ENCODE assay signal across 1 cellular context in the genomic region with DNA sequence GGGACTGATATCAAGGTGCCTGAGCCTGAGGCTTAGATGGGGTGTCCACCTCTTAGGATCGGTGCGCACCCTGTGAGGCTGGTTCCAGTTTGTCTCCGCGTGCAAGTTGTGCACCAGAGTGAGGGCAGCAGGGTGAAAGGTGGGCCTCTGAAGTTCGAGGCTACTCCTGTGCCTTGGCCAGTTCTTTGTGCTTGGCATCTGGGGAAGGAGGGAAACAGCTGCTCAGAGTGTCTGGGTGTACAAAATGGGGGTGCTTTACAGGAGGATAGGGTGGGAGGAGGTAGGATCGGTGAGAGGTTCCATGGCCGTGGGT.
TF ChIP-seq lines count a peak whose summit lies in the region.

No MANE protein-coding gene starts in this region.

TF ChIP-seq in H1, 55 proteins besides CTCF, POLR2A, EP300 and RAD21:
- no peak for TF ChIP-seq KDM5A (IDR thresholded peaks at IDR 0.05; ENCODE audit: low read length)
- TF ChIP-seq EGR1 (IDR thresholded peaks at IDR 0.05; ENCODE audit: borderline replicate concordance, low read depth, low read length) = no peak
- TF ChIP-seq SIX5 (IDR thresholded peaks at IDR 0.05; ENCODE audit: low read depth, low read length) = no peak
- TF ChIP-seq TAF1 (IDR thresholded peaks at IDR 0.05; ENCODE audit: low read depth, low read length) = no peak
- TF ChIP-seq HDAC6 (IDR thresholded peaks at IDR 0.05; ENCODE audit: low read depth, low read length) = no peak
- no peak for TF ChIP-seq NRF1 (IDR thresholded peaks at IDR 0.05; ENCODE audit: low read depth, low read length)
- no peak for TF ChIP-seq TEAD4 (IDR thresholded peaks at IDR 0.05; ENCODE audit: low read depth, low read length)
- TF ChIP-seq, protein P1, sequence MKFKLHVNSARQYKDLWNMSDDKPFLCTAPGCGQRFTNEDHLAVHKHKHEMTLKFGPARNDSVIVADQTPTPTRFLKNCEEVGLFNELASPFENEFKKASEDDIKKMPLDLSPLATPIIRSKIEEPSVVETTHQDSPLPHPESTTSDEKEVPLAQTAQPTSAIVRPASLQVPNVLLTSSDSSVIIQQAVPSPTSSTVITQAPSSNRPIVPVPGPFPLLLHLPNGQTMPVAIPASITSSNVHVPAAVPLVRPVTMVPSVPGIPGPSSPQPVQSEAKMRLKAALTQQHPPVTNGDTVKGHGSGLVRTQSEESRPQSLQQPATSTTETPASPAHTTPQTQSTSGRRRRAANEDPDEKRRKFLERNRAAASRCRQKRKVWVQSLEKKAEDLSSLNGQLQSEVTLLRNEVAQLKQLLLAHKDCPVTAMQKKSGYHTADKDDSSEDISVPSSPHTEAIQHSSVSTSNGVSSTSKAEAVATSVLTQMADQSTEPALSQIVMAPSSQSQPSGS (IDR thresholded peaks at IDR 0.05; ENCODE audit: low read length) = no peak
- no peak for TF ChIP-seq GABPA (IDR thresholded peaks at IDR 0.05; ENCODE audit: borderline replicate concordance, insufficient read depth, low read length)
- no peak for TF ChIP-seq JUN (IDR thresholded peaks at IDR 0.05; ENCODE audit: low read depth, low read length)
- TF ChIP-seq, protein P2, sequence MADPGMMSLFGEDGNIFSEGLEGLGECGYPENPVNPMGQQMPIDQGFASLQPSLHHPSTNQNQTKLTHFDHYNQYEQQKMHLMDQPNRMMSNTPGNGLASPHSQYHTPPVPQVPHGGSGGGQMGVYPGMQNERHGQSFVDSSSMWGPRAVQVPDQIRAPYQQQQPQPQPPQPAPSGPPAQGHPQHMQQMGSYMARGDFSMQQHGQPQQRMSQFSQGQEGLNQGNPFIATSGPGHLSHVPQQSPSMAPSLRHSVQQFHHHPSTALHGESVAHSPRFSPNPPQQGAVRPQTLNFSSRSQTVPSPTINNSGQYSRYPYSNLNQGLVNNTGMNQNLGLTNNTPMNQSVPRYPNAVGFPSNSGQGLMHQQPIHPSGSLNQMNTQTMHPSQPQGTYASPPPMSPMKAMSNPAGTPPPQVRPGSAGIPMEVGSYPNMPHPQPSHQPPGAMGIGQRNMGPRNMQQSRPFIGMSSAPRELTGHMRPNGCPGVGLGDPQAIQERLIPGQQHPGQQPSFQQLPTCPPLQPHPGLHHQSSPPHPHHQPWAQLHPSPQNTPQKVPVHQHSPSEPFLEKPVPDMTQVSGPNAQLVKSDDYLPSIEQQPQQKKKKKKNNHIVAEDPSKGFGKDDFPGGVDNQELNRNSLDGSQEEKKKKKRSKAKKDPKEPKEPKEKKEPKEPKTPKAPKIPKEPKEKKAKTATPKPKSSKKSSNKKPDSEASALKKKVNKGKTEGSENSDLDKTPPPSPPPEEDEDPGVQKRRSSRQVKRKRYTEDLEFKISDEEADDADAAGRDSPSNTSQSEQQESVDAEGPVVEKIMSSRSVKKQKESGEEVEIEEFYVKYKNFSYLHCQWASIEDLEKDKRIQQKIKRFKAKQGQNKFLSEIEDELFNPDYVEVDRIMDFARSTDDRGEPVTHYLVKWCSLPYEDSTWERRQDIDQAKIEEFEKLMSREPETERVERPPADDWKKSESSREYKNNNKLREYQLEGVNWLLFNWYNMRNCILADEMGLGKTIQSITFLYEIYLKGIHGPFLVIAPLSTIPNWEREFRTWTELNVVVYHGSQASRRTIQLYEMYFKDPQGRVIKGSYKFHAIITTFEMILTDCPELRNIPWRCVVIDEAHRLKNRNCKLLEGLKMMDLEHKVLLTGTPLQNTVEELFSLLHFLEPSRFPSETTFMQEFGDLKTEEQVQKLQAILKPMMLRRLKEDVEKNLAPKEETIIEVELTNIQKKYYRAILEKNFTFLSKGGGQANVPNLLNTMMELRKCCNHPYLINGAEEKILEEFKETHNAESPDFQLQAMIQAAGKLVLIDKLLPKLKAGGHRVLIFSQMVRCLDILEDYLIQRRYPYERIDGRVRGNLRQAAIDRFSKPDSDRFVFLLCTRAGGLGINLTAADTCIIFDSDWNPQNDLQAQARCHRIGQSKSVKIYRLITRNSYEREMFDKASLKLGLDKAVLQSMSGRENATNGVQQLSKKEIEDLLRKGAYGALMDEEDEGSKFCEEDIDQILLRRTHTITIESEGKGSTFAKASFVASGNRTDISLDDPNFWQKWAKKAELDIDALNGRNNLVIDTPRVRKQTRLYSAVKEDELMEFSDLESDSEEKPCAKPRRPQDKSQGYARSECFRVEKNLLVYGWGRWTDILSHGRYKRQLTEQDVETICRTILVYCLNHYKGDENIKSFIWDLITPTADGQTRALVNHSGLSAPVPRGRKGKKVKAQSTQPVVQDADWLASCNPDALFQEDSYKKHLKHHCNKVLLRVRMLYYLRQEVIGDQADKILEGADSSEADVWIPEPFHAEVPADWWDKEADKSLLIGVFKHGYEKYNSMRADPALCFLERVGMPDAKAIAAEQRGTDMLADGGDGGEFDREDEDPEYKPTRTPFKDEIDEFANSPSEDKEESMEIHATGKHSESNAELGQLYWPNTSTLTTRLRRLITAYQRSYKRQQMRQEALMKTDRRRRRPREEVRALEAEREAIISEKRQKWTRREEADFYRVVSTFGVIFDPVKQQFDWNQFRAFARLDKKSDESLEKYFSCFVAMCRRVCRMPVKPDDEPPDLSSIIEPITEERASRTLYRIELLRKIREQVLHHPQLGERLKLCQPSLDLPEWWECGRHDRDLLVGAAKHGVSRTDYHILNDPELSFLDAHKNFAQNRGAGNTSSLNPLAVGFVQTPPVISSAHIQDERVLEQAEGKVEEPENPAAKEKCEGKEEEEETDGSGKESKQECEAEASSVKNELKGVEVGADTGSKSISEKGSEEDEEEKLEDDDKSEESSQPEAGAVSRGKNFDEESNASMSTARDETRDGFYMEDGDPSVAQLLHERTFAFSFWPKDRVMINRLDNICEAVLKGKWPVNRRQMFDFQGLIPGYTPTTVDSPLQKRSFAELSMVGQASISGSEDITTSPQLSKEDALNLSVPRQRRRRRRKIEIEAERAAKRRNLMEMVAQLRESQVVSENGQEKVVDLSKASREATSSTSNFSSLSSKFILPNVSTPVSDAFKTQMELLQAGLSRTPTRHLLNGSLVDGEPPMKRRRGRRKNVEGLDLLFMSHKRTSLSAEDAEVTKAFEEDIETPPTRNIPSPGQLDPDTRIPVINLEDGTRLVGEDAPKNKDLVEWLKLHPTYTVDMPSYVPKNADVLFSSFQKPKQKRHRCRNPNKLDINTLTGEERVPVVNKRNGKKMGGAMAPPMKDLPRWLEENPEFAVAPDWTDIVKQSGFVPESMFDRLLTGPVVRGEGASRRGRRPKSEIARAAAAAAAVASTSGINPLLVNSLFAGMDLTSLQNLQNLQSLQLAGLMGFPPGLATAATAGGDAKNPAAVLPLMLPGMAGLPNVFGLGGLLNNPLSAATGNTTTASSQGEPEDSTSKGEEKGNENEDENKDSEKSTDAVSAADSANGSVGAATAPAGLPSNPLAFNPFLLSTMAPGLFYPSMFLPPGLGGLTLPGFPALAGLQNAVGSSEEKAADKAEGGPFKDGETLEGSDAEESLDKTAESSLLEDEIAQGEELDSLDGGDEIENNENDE (IDR thresholded peaks at IDR 0.05; ENCODE audit: insufficient replicate concordance, low read length) = no peak
- TF ChIP-seq ZNF274 (IDR thresholded peaks at IDR 0.05; ENCODE audit: borderline replicate concordance, extremely low read depth, low read length) = no peak
- TF ChIP-seq, protein P3, sequence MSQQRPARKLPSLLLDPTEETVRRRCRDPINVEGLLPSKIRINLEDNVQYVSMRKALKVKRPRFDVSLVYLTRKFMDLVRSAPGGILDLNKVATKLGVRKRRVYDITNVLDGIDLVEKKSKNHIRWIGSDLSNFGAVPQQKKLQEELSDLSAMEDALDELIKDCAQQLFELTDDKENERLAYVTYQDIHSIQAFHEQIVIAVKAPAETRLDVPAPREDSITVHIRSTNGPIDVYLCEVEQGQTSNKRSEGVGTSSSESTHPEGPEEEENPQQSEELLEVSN (IDR thresholded peaks at IDR 0.05) = no peak
- TF ChIP-seq CBX8 (IDR thresholded peaks at IDR 0.05; ENCODE audit: borderline replicate concordance, low read depth, low read length) = no peak
TF ChIP-seq in H1: peak in this region for 0.
